17 cellular contexts compared by ENCODE assay signal in genomic region chr2:147355706-147356105, GRCh38.
DNase-seq lines count a peak whose midpoint lies in the region; ATAC-seq and TF ChIP-seq lines count a peak whose summit lies in the region.
"Had no signal": no experiment of that assay in that cellular context is flagged by ENCODE, and none has a peak within 500 bp of the region (broad histone marks: within the 10 kb centered on the region; RNA-seq: fewer than 3 reads in every experiment).

No MANE protein-coding gene starts in this region.

- H3K27me3 ChIP-seq in DND-41 (ENCODE audit: insufficient read depth, low read length, poor library complexity) (no peaks in the 10 kb centered on the region), PC-3 (ENCODE audit: low read length) (no peaks in the 10 kb centered on the region)
- no peaks in the 10 kb centered on the region for H3K27me3 ChIP-seq in CD8-positive, alpha-beta memory T cell (ENCODE audit: insufficient read depth, low read length, poor library complexity, severe bottlenecking)
- H3K27me3 ChIP-seq: BLaER1 treated with 17β-estradiol and CSF1 and Interleukin-3, amounts not matched to agents 10 nM and 100 nM had no signal

- H3F3A ChIP-seq in PC-3 (ENCODE audit: low read length, unreplicated experiment) = no peaks in the 10 kb centered on the region

- no peaks in the 10 kb centered on the region for H3K36me3 ChIP-seq in DND-41 (ENCODE audit: insufficient read depth, low read length)
- no peaks in the 10 kb centered on the region for H3K36me3 ChIP-seq in PC-3 (ENCODE audit: low read depth, low read length)
- no peaks in the 10 kb centered on the region for H3K36me3 ChIP-seq in CD8-positive, alpha-beta memory T cell (ENCODE audit: insufficient read depth, low read length)
- H3K36me3 ChIP-seq: BLaER1 treated with 17β-estradiol and CSF1 and Interleukin-3, amounts not matched to agents 10 nM and 100 nM had no signal

- H3K79me2 ChIP-seq in DND-41 (ENCODE audit: insufficient read depth, low read length) (no peaks in the 10 kb centered on the region), PC-3 (ENCODE audit: low read length) (no peaks in the 10 kb centered on the region)

- H3K27me3 Mint-ChIP-seq in nephron progenitor cell (ENCODE audit: low read depth, poor library complexity) = peaks cover 8% of the 10 kb centered on the region
- H3K27me3 Mint-ChIP-seq in CD8-positive, alpha-beta memory T cell = peaks cover 0 to 1% of the 10 kb centered on the region in 2 donors

- H3K9me2 ChIP-seq in PC-3 (replicated peaks; ENCODE audit: low read length) = no peaks in the 10 kb centered on the region

- H3K9me3 Mint-ChIP-seq in nephron progenitor cell = no peaks in the 10 kb centered on the region
- H3K9me3 Mint-ChIP-seq in CD8-positive, alpha-beta memory T cell = no peaks in the 10 kb centered on the region

- peak overlapping the region; percentile 32 for H3K27ac Mint-ChIP-seq in nephron progenitor cell
- H3K27ac Mint-ChIP-seq in CD8-positive, alpha-beta memory T cell = no peak overlapping the region

- BruUV-seq in PC-3 (replicated peaks; lab: Mats Ljungman, UMichigan) = no TSS peak

- CTCF ChIA-PET in PC-3 (lab: Charles Lee) = no interaction called here
- CTCF ChIA-PET in CD8-positive, alpha-beta memory T cell (lab: Charles Lee) = no interaction called here

- ATAC-seq in DND-41 (ENCODE audit: insufficient read depth, low read depth) (no peak), PC-3 (peak; percentile 59; the same call in 1 of the 2 replicates), left colon (no peak), HG02840 (IDR thresholded peaks at IDR 0.05; ENCODE audit: low FRiP score, unreplicated experiment) (no peak)

- no peaks in the 10 kb centered on the region for H3K9me3 ChIP-seq in DND-41 (ENCODE audit: insufficient read depth, low read length, severe bottlenecking)
- no peaks in the 10 kb centered on the region for H3K9me3 ChIP-seq in PC-3 (ENCODE audit: low read length)
- no peaks in the 10 kb centered on the region for H3K9me3 ChIP-seq in CD8-positive, alpha-beta memory T cell (ENCODE audit: low read length)
- H3K9me3 ChIP-seq: BLaER1 treated with 17β-estradiol and CSF1 and Interleukin-3, amounts not matched to agents 10 nM and 100 nM had no signal

- H3K27ac ChIP-seq in DND-41 (ENCODE audit: low read length) = no peak overlapping the region
- H3K27ac ChIP-seq in PC-3 (ENCODE audit: low read length) = no peak overlapping the region
- no peak overlapping the region for H3K27ac ChIP-seq in CD8-positive, alpha-beta memory T cell (ENCODE audit: low read depth, low read length)
- H3K27ac ChIP-seq: BLaER1 treated with 17β-estradiol and CSF1 and Interleukin-3, amounts not matched to agents 10 nM and 100 nM; HL-60; PC-9 had no signal

- H3K4me1 ChIP-seq in DND-41 (ENCODE audit: insufficient read depth, low read length) (no peaks in the 10 kb centered on the region), PC-3 (ENCODE audit: insufficient read depth, low read length) (peaks cover 7% of the 10 kb centered on the region; the same call in 1 of the 2 replicates)
- no peaks in the 10 kb centered on the region for H3K4me1 ChIP-seq in CD8-positive, alpha-beta memory T cell (ENCODE audit: insufficient read depth, low read length)

- no peak overlapping the region for H3K4me3 Mint-ChIP-seq in nephron progenitor cell
- H3K4me3 Mint-ChIP-seq in CD8-positive, alpha-beta memory T cell = no peak overlapping the region

- H3K4me2 ChIP-seq in DND-41 (ENCODE audit: insufficient read depth, low read length) (no peak overlapping the region), PC-3 (ENCODE audit: low read length) (peak overlapping the region; percentile 57)
- H3K4me2 ChIP-seq: BLaER1 treated with 17β-estradiol and CSF1 and Interleukin-3, amounts not matched to agents 10 nM and 100 nM; PC-9 had no signal

- TF ChIP-seq CTCF in DND-41 (IDR thresholded peaks at IDR 0.05; ENCODE audit: borderline replicate concordance, extremely low read depth, low read length, poor library complexity, severe bottlenecking) (no peak), PC-3 (conservative IDR thresholded peaks at IDR 0.05; ENCODE audit: low read depth, low read length) (no peak), epithelial cell of proximal tubule (conservative IDR thresholded peaks at IDR 0.05; ENCODE audit: low read depth, low read length) (no peak), nephron progenitor cell (IDR thresholded peaks at IDR 0.05) (no peak)

- no peaks in the 10 kb centered on the region for H3K36me3 Mint-ChIP-seq in nephron progenitor cell (ENCODE audit: low read depth)
- H3K36me3 Mint-ChIP-seq in CD8-positive, alpha-beta memory T cell = no peaks in the 10 kb centered on the region

- POLR2A ChIA-PET in PC-3 (lab: Charles Lee; ENCODE audit: unreplicated experiment) = no interaction called here
- POLR2A ChIA-PET in CD8-positive, alpha-beta memory T cell (lab: Charles Lee) = no interaction called here

- H2AFZ ChIP-seq in DND-41 (ENCODE audit: low read depth, low read length) (peak overlapping the region; percentile 41; the same call in 1 of the 2 replicates), PC-3 (ENCODE audit: low read length) (peak overlapping the region; percentile 60)
- H2AFZ ChIP-seq: PC-9 had no signal

- H3K4me3 ChIP-seq in DND-41 (ENCODE audit: low read depth in 1 of 2, low read length in 2 of 2) = no peak overlapping the region
- no peak overlapping the region for H3K4me3 ChIP-seq in PC-3 (ENCODE audit: low read length)
- no peak overlapping the region for H3K4me3 ChIP-seq in epithelial cell of proximal tubule (ENCODE audit: low read depth, low read length)
- no peak overlapping the region for H3K4me3 ChIP-seq in CD8-positive, alpha-beta memory T cell (ENCODE audit: low read length)
- H3K4me3 ChIP-seq: BLaER1 treated with 17β-estradiol and CSF1 and Interleukin-3, amounts not matched to agents 10 nM and 100 nM; PC-9 had no signal

- H4K20me1 ChIP-seq in DND-41 (ENCODE audit: insufficient read depth, low read length) = no peaks in the 10 kb centered on the region
- no peaks in the 10 kb centered on the region for H4K20me1 ChIP-seq in PC-3 (ENCODE audit: low read length)
- H4K20me1 ChIP-seq: BLaER1 treated with 17β-estradiol and CSF1 and Interleukin-3, amounts not matched to agents 10 nM and 100 nM had no signal

- no peaks in the 10 kb centered on the region for H3K4me1 Mint-ChIP-seq in nephron progenitor cell
- H3K4me1 Mint-ChIP-seq in CD8-positive, alpha-beta memory T cell = no peaks in the 10 kb centered on the region

- H3K9ac ChIP-seq in DND-41 (ENCODE audit: low read depth, low read length) (no peak overlapping the region), PC-3 (ENCODE audit: low read length) (no peak overlapping the region)
- H3K9ac ChIP-seq: BLaER1 treated with 17β-estradiol and CSF1 and Interleukin-3, amounts not matched to agents 10 nM and 100 nM had no signal

- DNase-seq in DND-41 = no peak
- peak; percentile 72 for DNase-seq in PC-3
- peak; percentile 32 for DNase-seq in epithelial cell of proximal tubule (ENCODE audit: low read depth)
- DNase-seq in nephron progenitor cell = no peak
- DNase-seq in left colon = no peak
- no peak for DNase-seq in CD8-positive, alpha-beta memory T cell
- no peak for DNase-seq in HCEC 1CT
- DNase-seq: GDM1, MV-4-11, NCI-H1417, NCI-H1930, NCI-H2171 treated with DMSO at 0.1 percent for 48 hours, NCI-H748 treated with DMSO at 0.1 percent for 48 hours had no signal

- intact Hi-C loops in PC-3 (cut with micrococcal nuclease) (no loop called here), left colon (cut with DNase I, micrococcal nuclease) (no loop called here)

Comparison
In these comparisons a context has a peak if more than half of its experiments do, and no peak if none do; other contexts are left out.
1. DNase-seq: peak in PC-3 (single experiment) and epithelial cell of proximal tubule (single experiment); none in DND-41 (single experiment), nephron progenitor cell (single experiment), left colon (0 of 2), CD8-positive, alpha-beta memory T cell (0 of 5) and HCEC 1CT (single experiment).